9 cellular contexts compared by ENCODE assay signal in the genomic region with DNA sequence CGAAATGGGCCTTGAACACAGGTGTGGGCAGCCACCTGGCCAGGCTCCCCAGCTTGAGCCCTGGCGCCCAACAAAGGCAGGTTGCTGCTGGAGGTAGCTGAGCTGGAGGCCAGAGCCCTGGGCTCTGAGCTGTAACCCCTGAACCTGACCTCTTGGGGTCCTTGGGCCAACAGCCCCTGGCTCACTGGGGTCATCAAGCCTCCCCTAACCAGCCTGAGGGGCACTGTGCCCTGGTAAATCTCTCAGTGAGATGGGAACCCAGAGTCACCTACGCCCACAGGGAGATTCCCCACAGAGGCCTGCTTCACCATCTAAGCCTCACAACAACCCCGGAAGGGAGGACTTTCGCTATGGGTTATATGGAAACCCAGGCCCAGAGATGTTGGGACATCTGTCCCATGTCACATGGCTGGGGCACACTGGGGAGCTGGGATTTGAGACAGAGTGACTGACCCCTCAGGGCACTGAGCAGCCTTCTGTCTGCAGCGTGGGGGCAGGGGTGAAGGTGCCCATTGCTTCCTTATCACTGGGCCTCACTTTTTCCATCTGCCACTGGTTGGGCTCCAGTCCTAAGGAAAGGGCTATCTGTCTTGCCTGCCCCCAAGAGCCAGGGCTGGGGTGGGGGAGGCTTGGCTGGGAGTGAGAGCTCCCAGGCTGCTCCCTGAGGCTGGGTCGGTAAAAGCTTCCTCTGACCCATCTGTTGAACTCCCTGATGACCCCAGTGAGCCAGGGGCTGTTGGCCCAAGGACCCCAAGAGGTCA. TPM values are rescaled to one million over a fixed set of nuclear protein-coding genes. Genes with fewer than 3 reads are reported as not detected.
DNase-seq lines count a peak whose midpoint lies in the region; ATAC-seq, FAIRE-seq and TF ChIP-seq lines count a peak whose summit lies in the region.
"Had no signal": no experiment of that assay in that cellular context is flagged by ENCODE, and none has a peak within 500 bp of the region (broad histone marks: within the 10 kb centered on the region; RNA-seq: fewer than 3 reads in every experiment).

No MANE protein-coding gene starts in this region.

- H4K20me1 ChIP-seq in PC-3 (ENCODE audit: low read length) = no peaks in the 10 kb centered on the region

- BruUV-seq in PC-3 (replicated peaks; lab: Mats Ljungman, UMichigan) = no TSS peak

- no peaks in the 10 kb centered on the region for H3K79me2 ChIP-seq in PC-3 (ENCODE audit: low read length)

- peak overlapping the region; percentile 34 for H3K4me3 ChIP-seq in suprapubic skin
- no peak overlapping the region for H3K4me3 ChIP-seq in PC-3 (ENCODE audit: low read length)

- H3K36me3 ChIP-seq in suprapubic skin (no peaks in the 10 kb centered on the region), PC-3 (ENCODE audit: low read depth, low read length) (no peaks in the 10 kb centered on the region)

- POLR2A ChIA-PET in activated CD4-positive, alpha-beta T cell treated with anti-CD3 and anti-CD28 coated beads for 36 hours (lab: Charles Lee) = interaction anchor here (1.5 kb wide), 1 partner anchor 10 kb away, joined by 6 read pairs; no protein-coding TSS in a partner anchor
- POLR2A ChIA-PET in activated CD4-positive, alpha-beta memory T cell treated with anti-CD3 and anti-CD28 coated beads, Interleukin-2, amount 10 ng/mL, durations not matched to agents 7 days and 5 days (lab: Charles Lee) = interaction anchor here (1.3 to 3.5 kb wide), 9 partner anchors 14 to 407 kb away, joined by 3 to 23 read pairs (median 8); a partner anchor contains a TSS
- POLR2A ChIA-PET in PC-3 (lab: Charles Lee; ENCODE audit: unreplicated experiment) = no interaction called here

- peaks cover 36% of the 10 kb centered on the region for H3K4me1 ChIP-seq in suprapubic skin
- peaks cover 9% of the 10 kb centered on the region for H3K4me1 ChIP-seq in PC-3 (ENCODE audit: insufficient read depth, low read length)

- peak overlapping the region; percentile 98 for H3K27ac Mint-ChIP-seq in activated CD4-positive, alpha-beta T cell treated with anti-CD3 and anti-CD28 coated beads for 36 hours
- H3K27ac Mint-ChIP-seq in activated CD4-positive, alpha-beta memory T cell treated with anti-CD3 and anti-CD28 coated beads, Interleukin-2, amount 10 ng/mL, durations not matched to agents 7 days and 5 days = peak overlapping the region; percentile 100
- peak overlapping the region; percentile 99 to 100 (median 100) for H3K27ac Mint-ChIP-seq in immature natural killer cell
- H3K27ac Mint-ChIP-seq in HFFc6 = no peak overlapping the region

- H3K9me3 Mint-ChIP-seq in activated CD4-positive, alpha-beta T cell treated with anti-CD3 and anti-CD28 coated beads for 36 hours (ENCODE audit: low read depth) = no peaks in the 10 kb centered on the region
- H3K9me3 Mint-ChIP-seq in activated CD4-positive, alpha-beta memory T cell treated with anti-CD3 and anti-CD28 coated beads, Interleukin-2, amount 10 ng/mL, durations not matched to agents 7 days and 5 days = no peaks in the 10 kb centered on the region
- H3K9me3 Mint-ChIP-seq in immature natural killer cell (no peaks in the 10 kb centered on the region), HFFc6 (no peaks in the 10 kb centered on the region)

- intact Hi-C loops in activated CD4-positive, alpha-beta T cell treated with anti-CD3 and anti-CD28 coated beads for 36 hours (cut with DNase I, micrococcal nuclease) = loop anchor here (2.0 to 10.0 kb wide), 7 partner anchors 47 to 1421 kb away; a partner anchor contains a TSS
- intact Hi-C loops in PC-3 (cut with micrococcal nuclease) = no loop called here

- TF ChIP-seq CTCF in suprapubic skin (IDR thresholded peaks at IDR 0.05) (no peak), PC-3 (conservative IDR thresholded peaks at IDR 0.05; ENCODE audit: low read depth, low read length) (no peak), HFFc6 (IDR thresholded peaks at IDR 0.05) (no peak)

- TF ChIP-seq EP300 in suprapubic skin (IDR thresholded peaks at IDR 0.05) = no peak

- peak; percentile 8 for ATAC-seq in activated CD4-positive, alpha-beta T cell treated with anti-CD3 and anti-CD28 coated beads for 36 hours
- no peak for ATAC-seq in PC-3

- H3K4me2 ChIP-seq in PC-3 (ENCODE audit: low read length) = no peak overlapping the region

- H3K9me2 ChIP-seq in PC-3 (replicated peaks; ENCODE audit: low read length) = no peaks in the 10 kb centered on the region

- DNase-seq in activated CD4-positive, alpha-beta T cell treated with anti-CD3 and anti-CD28 coated beads for 36 hours = peak; percentile 77
- DNase-seq in activated CD4-positive, alpha-beta T cell treated with anti-CD3 and anti-CD28 coated beads for 1 hour = no peak
- peak; percentile 55 for DNase-seq in activated CD4-positive, alpha-beta memory T cell treated with anti-CD3 and anti-CD28 coated beads, Interleukin-2, amount 10 ng/mL, durations not matched to agents 7 days and 5 days
- DNase-seq in immature natural killer cell (peak in 2 of 3 donors; percentile 44 to 49), suprapubic skin (ENCODE audit: low spot score in 2 of 2) (peak in 1 of 2 donors; percentile 60), PC-3 (no peak), H54 (ENCODE audit: insufficient read length, low spot score) (no peak), HFFc6 (no peak)
- DNase-seq: NCI-H2227 treated with DMSO at 0.1 percent for 48 hours had no signal

- no peaks in the 10 kb centered on the region for H3K27me3 Mint-ChIP-seq in activated CD4-positive, alpha-beta T cell treated with anti-CD3 and anti-CD28 coated beads for 36 hours
- H3K27me3 Mint-ChIP-seq in activated CD4-positive, alpha-beta memory T cell treated with anti-CD3 and anti-CD28 coated beads, Interleukin-2, amount 10 ng/mL, durations not matched to agents 7 days and 5 days = no peaks in the 10 kb centered on the region
- H3K27me3 Mint-ChIP-seq in immature natural killer cell (ENCODE audit: low read depth in 3 of 3) = peaks cover 24 to 45% (median 30%) of the 10 kb centered on the region in 3 donors
- H3K27me3 Mint-ChIP-seq in HFFc6 (ENCODE audit: insufficient read depth) = peaks cover 24% of the 10 kb centered on the region

- CTCF ChIA-PET in activated CD4-positive, alpha-beta T cell treated with anti-CD3 and anti-CD28 coated beads for 36 hours (lab: Charles Lee) = interaction anchor here (0.6 to 2.3 kb wide), 5 partner anchors 10 to 376 kb away, joined by 3 to 10 read pairs (median 5); no protein-coding TSS in a partner anchor
- CTCF ChIA-PET in activated CD4-positive, alpha-beta memory T cell treated with anti-CD3 and anti-CD28 coated beads, Interleukin-2, amount 10 ng/mL, durations not matched to agents 7 days and 5 days (lab: Charles Lee) = interaction anchor here (8.0 kb wide), 1 partner anchor 20 kb away, joined by 66 read pairs; no protein-coding TSS in a partner anchor
- CTCF ChIA-PET in PC-3 (lab: Charles Lee) = no interaction called here

- no peak for FAIRE-seq in H54 (lab: Jason Lieb, UNC)

- H2AFZ ChIP-seq in PC-3 (ENCODE audit: low read length) = no peak overlapping the region

- H3K9ac ChIP-seq in PC-3 (ENCODE audit: low read length) = no peak overlapping the region

- H3K4me3 Mint-ChIP-seq in activated CD4-positive, alpha-beta T cell treated with anti-CD3 and anti-CD28 coated beads for 36 hours = peak overlapping the region; percentile 72
- H3K4me3 Mint-ChIP-seq in activated CD4-positive, alpha-beta memory T cell treated with anti-CD3 and anti-CD28 coated beads, Interleukin-2, amount 10 ng/mL, durations not matched to agents 7 days and 5 days = peak overlapping the region; percentile 78
- peak overlapping the region; percentile 83 to 91 (median 89) for H3K4me3 Mint-ChIP-seq in immature natural killer cell
- no peak overlapping the region for H3K4me3 Mint-ChIP-seq in HFFc6

- no peak overlapping the region for H3K27ac ChIP-seq in suprapubic skin
- no peak overlapping the region for H3K27ac ChIP-seq in PC-3 (ENCODE audit: low read length)

- WGBS in suprapubic skin = no CpG with 5 or more reads among the region's 7 CpGs

- H3F3A ChIP-seq in PC-3 (ENCODE audit: low read length, unreplicated experiment) = no peaks in the 10 kb centered on the region

- TF ChIP-seq POLR2A in suprapubic skin (IDR thresholded peaks at IDR 0.05) (no peak), H54 (IDR thresholded peaks at IDR 0.05; ENCODE audit: low read depth, low read length) (no peak)

- no peaks in the 10 kb centered on the region for H3K27me3 ChIP-seq in suprapubic skin
- no peaks in the 10 kb centered on the region for H3K27me3 ChIP-seq in PC-3 (ENCODE audit: low read length)

- peaks cover 18% of the 10 kb centered on the region for H3K36me3 Mint-ChIP-seq in activated CD4-positive, alpha-beta T cell treated with anti-CD3 and anti-CD28 coated beads for 36 hours (ENCODE audit: low read depth)
- H3K36me3 Mint-ChIP-seq in activated CD4-positive, alpha-beta memory T cell treated with anti-CD3 and anti-CD28 coated beads, Interleukin-2, amount 10 ng/mL, durations not matched to agents 7 days and 5 days (ENCODE audit: low read depth) = peaks cover 40% of the 10 kb centered on the region
- H3K36me3 Mint-ChIP-seq in immature natural killer cell = peaks cover 0 to 5% (median 4%) of the 10 kb centered on the region in 3 donors
- H3K36me3 Mint-ChIP-seq in HFFc6 (ENCODE audit: low read depth) = no peaks in the 10 kb centered on the region

- H3K9me3 ChIP-seq in suprapubic skin (no peaks in the 10 kb centered on the region), PC-3 (ENCODE audit: low read length) (no peaks in the 10 kb centered on the region)

- H3K4me1 Mint-ChIP-seq in activated CD4-positive, alpha-beta T cell treated with anti-CD3 and anti-CD28 coated beads for 36 hours = peaks cover 69% of the 10 kb centered on the region
- H3K4me1 Mint-ChIP-seq in activated CD4-positive, alpha-beta memory T cell treated with anti-CD3 and anti-CD28 coated beads, Interleukin-2, amount 10 ng/mL, durations not matched to agents 7 days and 5 days = peaks cover 65% of the 10 kb centered on the region
- H3K4me1 Mint-ChIP-seq in immature natural killer cell (peaks cover 91 to 93% of the 10 kb centered on the region in 2 donors), HFFc6 (ENCODE audit: low read depth) (peaks cover 28% of the 10 kb centered on the region)

RNA-seq across cellular contexts. Expression of a gene that starts 59.1 kb away (rescaled TPM):
- total RNA-seq in activated CD4-positive, alpha-beta T cell treated with anti-CD3 and anti-CD28 coated beads for 36 hours = 10 to 100 TPM; 36.8 to 40.4 TPM
- 100 to 1,000 TPM in 1 of 2 experiments, 10 to 100 TPM in 1; 99.8 to 100 TPM for total RNA-seq in activated CD4-positive, alpha-beta memory T cell treated with anti-CD3 and anti-CD28 coated beads, Interleukin-2, amount 10 ng/mL, durations not matched to agents 7 days and 5 days
- polyA plus RNA-seq in immature natural killer cell = 10 to 100 TPM in 2 of 3 donors, 1 to 10 TPM in 1; 9.0 to 40.5 (median 15.3) TPM
- 10 to 100 TPM; 26.7 to 52.4 (median 35.5) TPM for total RNA-seq in suprapubic skin
- total RNA-seq in PC-3 (2014; rRNA removed) = 37.9 and 56.2 TPM in 2 replicates
- 10 to 100 TPM; 21.1 to 25.1 (median 21.9) TPM for total RNA-seq in HFFc6 (2021; fragmentation: NEBNext Ultra II Directional; extraction: Animal tissue kit (Norgen Biotek cat#: 25700))

Comparison
In these comparisons a context has a peak if more than half of its experiments do, and no peak if none do; other contexts are left out.
1. DNase-seq: peak in activated CD4-positive, alpha-beta T cell treated with anti-CD3 and anti-CD28 coated beads for 36 hours (single experiment), activated CD4-positive, alpha-beta memory T cell treated with anti-CD3 and anti-CD28 coated beads, Interleukin-2, amount 10 ng/mL, durations not matched to agents 7 days and 5 days (single experiment) and immature natural killer cell (2 of 3); none in activated CD4-positive, alpha-beta T cell treated with anti-CD3 and anti-CD28 coated beads for 1 hour (single experiment), PC-3 (single experiment), H54 (single experiment) and HFFc6 (single experiment).